8 cellular contexts compared by ENCODE assay signal in the genomic region with DNA sequence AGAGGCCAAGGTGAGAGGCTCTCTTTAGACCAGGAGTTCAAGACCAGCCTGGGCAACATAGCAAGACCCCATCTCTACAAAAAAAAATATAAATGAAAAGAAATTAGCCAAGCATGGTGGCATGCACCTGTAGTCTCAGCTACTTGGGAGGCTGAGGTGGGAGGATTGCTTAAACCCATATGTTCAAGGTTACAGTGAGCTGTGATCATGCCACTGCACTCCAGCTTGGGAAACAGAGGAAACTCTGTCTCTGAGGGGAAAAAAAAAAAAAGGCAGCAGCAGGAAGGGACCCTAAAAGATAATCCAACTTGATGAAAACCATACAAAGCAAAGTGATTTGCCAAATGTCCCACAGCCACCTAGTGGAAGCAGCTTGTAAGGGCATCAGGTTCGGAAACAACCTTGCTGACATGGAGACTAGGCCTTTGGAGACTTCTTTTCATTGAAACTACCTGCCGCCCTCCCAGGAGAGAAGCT. TPM values are rescaled to one million over a fixed set of nuclear protein-coding genes. Genes with fewer than 3 reads are reported as not detected.
A peak's percentile ranks its signal among the peaks of the same experiment; 100 is the strongest.
DNase-seq lines count a peak whose midpoint lies in the region; ATAC-seq, FAIRE-seq and TF ChIP-seq lines count a peak whose summit lies in the region.

No MANE protein-coding gene starts in this region.

- in situ Hi-C loops in GM12878 (cut with MboI): no loop called here

- TF ChIP-seq RAD21 in GM12878 (IDR thresholded peaks at IDR 0.05; ENCODE audit: insufficient read depth, low read depth, low read length): peak; percentile 54

- H3K4me3 ChIP-seq in cardiac muscle cell: no peak overlapping the region
- H3K4me3 ChIP-seq in GM12878: no peak overlapping the region

- SMC1A ChIA-PET in GM12878 (lab: Charles Lee; ENCODE audit: uncharacterized antibody, unreplicated experiment): interaction anchor here (0.7 to 2.5 kb wide), 16 partner anchors 9 to 560 kb away, joined by 3 to 24 read pairs (median 4); a partner anchor contains a TSS

- no TSS peak for BruUV-seq in GM12878 (replicated peaks; lab: Mats Ljungman, UMichigan)

- H3K27ac ChIP-seq in cardiac muscle cell (peak overlapping the region; percentile 34), GM12878 (ENCODE audit: control insufficient read depth, insufficient read depth) (no peak overlapping the region)

- no peaks in the 10 kb centered on the region for H3K9me3 Mint-ChIP-seq in stimulated activated effector memory CD8-positive, alpha-beta T cell treated with anti-CD3 and anti-CD28 coated beads, Interleukin-12 subunit alpha, Interleukin-12 subunit beta, amount 100 ng/mL, for 72 hours

- no peaks in the 10 kb centered on the region for H3K4me1 ChIP-seq in cardiac muscle cell (ENCODE audit: low read depth)
- no peaks in the 10 kb centered on the region for H3K4me1 ChIP-seq in GM12878 (ENCODE audit: control insufficient read depth, insufficient read depth, low read length)

- TF ChIP-seq POLR2A in GM12878 (IDR thresholded peaks at IDR 0.05; ENCODE audit: low read depth, low read length): no peak

- DNase-seq in cardiac muscle cell (ENCODE audit: low read depth in 1 of 2, low spot score in 1 of 2): peak; percentile 57 to 68
- DNase-seq in Right ventricle myocardium inferior (ENCODE audit: missing footprints): no peak
- peak; percentile 34 for DNase-seq in HTR-8/SVneo (ENCODE audit: insufficient read length, low spot score)
- DNase-seq in T-helper 1 cell: peak in 4 of 5 donors; percentile 22 to 57 (median 30)
- no peak for DNase-seq in GM12878 (ENCODE audit: low read depth, low spot score)
- DNase-seq in left colon: peak in 1 of 2 donors; percentile 22
- peak; percentile 9 to 69 for DNase-seq in stimulated activated effector memory CD8-positive, alpha-beta T cell treated with anti-CD3 and anti-CD28 coated beads, Interleukin-12 subunit alpha, Interleukin-12 subunit beta, amount 100 ng/mL, for 72 hours (ENCODE audit: low spot score in 2 of 2)

- H3K36me3 ChIP-seq in cardiac muscle cell (peaks cover 38% of the 10 kb centered on the region), GM12878 (ENCODE audit: control insufficient read depth in 2 of 2, insufficient read depth in 2 of 2, low read length in 1 of 2) (peaks cover 0 to 15% of the 10 kb centered on the region in 2 experiments; a peak in 1 of 4 replicates)

- H3K27me3 ChIP-seq in cardiac muscle cell (no peaks in the 10 kb centered on the region), GM12878 (replicated peaks in 1 of 2; ENCODE audit: control insufficient read depth in 2 of 2, insufficient read depth in 2 of 2, low read length in 1 of 2) (no peaks in the 10 kb centered on the region)

- RAD21 ChIA-PET in GM12878 (lab: Charles Lee; ENCODE audit: unreplicated experiment): interaction anchor here (0.7 to 1.6 kb wide), 6 partner anchors 16 to 493 kb away, joined by 3 to 8 read pairs (median 3); a partner anchor contains a TSS

- H2AFZ ChIP-seq in GM12878 (ENCODE audit: control insufficient read depth, low read depth, low read length): no peak overlapping the region

- H3K4me3 Mint-ChIP-seq in stimulated activated effector memory CD8-positive, alpha-beta T cell treated with anti-CD3 and anti-CD28 coated beads, Interleukin-12 subunit alpha, Interleukin-12 subunit beta, amount 100 ng/mL, for 72 hours: no peak overlapping the region

- CTCF ChIA-PET in GM12878 (lab: Yijun Ruan, JAX): interaction anchor here (0.6 to 3.0 kb wide), 17 partner anchors 9 to 576 kb away, joined by 3 to 32 read pairs (median 4); a partner anchor contains a TSS

- H4K20me1 ChIP-seq in GM12878 (ENCODE audit: control insufficient read depth, insufficient read depth): no peaks in the 10 kb centered on the region

- no peak for FAIRE-seq in HTR-8/SVneo (lab: Jason Lieb, UNC)
- FAIRE-seq in GM12878 (lab: Jason Lieb, UNC): peak; percentile 85

- peaks cover 6% of the 10 kb centered on the region for H3K4me1 Mint-ChIP-seq in stimulated activated effector memory CD8-positive, alpha-beta T cell treated with anti-CD3 and anti-CD28 coated beads, Interleukin-12 subunit alpha, Interleukin-12 subunit beta, amount 100 ng/mL, for 72 hours

- TF ChIP-seq EP300 in GM12878 (IDR thresholded peaks at IDR 0.05; ENCODE audit: borderline replicate concordance in 1 of 2, control insufficient read depth in 1 of 2, low read depth in 2 of 2, low read length in 2 of 2): no peak

- POLR2A ChIA-PET in GM12878 (lab: Charles Lee): interaction anchor here (0.6 to 1.5 kb wide), 4 partner anchors 15 to 735 kb away, joined by 3 to 4 read pairs (median 4); a partner anchor contains a TSS

- H3K79me2 ChIP-seq in GM12878 (ENCODE audit: control insufficient read depth, insufficient read depth, low read length): no peaks in the 10 kb centered on the region

- intact Hi-C loops in Right ventricle myocardium inferior (cut with DNase I): no loop called here
- intact Hi-C loops in GM12878 (cut with micrococcal nuclease; ENCODE audit: unreplicated experiment): loop anchor here (1.0 to 2.0 kb wide), 2 partner anchors 136 to 493 kb away; no protein-coding TSS in a partner anchor
- intact Hi-C loops in left colon (cut with DNase I, micrococcal nuclease): no loop called here

- 60% methylated on average over 2 of the region's 2 CpGs for WGBS in GM12878 (ENCODE audit: insufficient coverage, insufficient replicate concordance, low lambda C conversion rate, missing lambda C conversion rate)

- H3K9me3 ChIP-seq in cardiac muscle cell (ENCODE audit: low read depth) (no peaks in the 10 kb centered on the region), GM12878 (replicated peaks; ENCODE audit: control insufficient read depth, insufficient read depth, low read length) (no peaks in the 10 kb centered on the region)

- H3K36me3 Mint-ChIP-seq in stimulated activated effector memory CD8-positive, alpha-beta T cell treated with anti-CD3 and anti-CD28 coated beads, Interleukin-12 subunit alpha, Interleukin-12 subunit beta, amount 100 ng/mL, for 72 hours: peaks cover 100% of the 10 kb centered on the region

- no peak overlapping the region for H3K9ac ChIP-seq in GM12878 (ENCODE audit: control insufficient read depth, insufficient read depth, low read length)

- peak; percentile 86 for TF ChIP-seq CTCF in cardiac muscle cell (IDR thresholded peaks at IDR 0.05; ENCODE audit: low read depth, low read length)
- peak; percentile 63 to 83 (median 81) for TF ChIP-seq CTCF in GM12878 (IDR thresholded peaks at IDR 0.05 in 2 of 3, conservative IDR thresholded peaks at IDR 0.05 in 1 of 3; ENCODE audit: control insufficient read depth in 2 of 3, extremely low read depth in 1 of 3, insufficient read depth in 1 of 3, low read depth in 3 of 3, low read length in 3 of 3)

- no peak overlapping the region for H3K4me2 ChIP-seq in GM12878 (ENCODE audit: control insufficient read depth, insufficient read depth)

- ATAC-seq in Right ventricle myocardium inferior: no peak
- ATAC-seq in GM12878: peak; percentile 82
- peak; percentile 74 for ATAC-seq in left colon
- peak; percentile 67 for ATAC-seq in stimulated activated effector memory CD8-positive, alpha-beta T cell treated with anti-CD3 and anti-CD28 coated beads, Interleukin-12 subunit alpha, Interleukin-12 subunit beta, amount 100 ng/mL, for 72 hours
- ATAC-seq in HG03139 (IDR thresholded peaks at IDR 0.05; ENCODE audit: unreplicated experiment): no peak

- peak overlapping the region; percentile 60 for H3K27ac Mint-ChIP-seq in stimulated activated effector memory CD8-positive, alpha-beta T cell treated with anti-CD3 and anti-CD28 coated beads, Interleukin-12 subunit alpha, Interleukin-12 subunit beta, amount 100 ng/mL, for 72 hours

RNA-seq across cellular contexts. Expression of a gene that starts 15.6 kb away (rescaled TPM):
- total RNA-seq in cardiac muscle cell (4.5 and 4.6 TPM in 2 replicates), Right ventricle myocardium inferior (2.9 TPM), GM12878 (2014; rRNA removed) (2.0 and 3.3 TPM in 2 replicates), GM12878 (2014; rRNA removed; fragmentation: Illumina TruSeq; extraction: Trizol) (2.5 and 2.8 TPM in 2 replicates), GM12878 (2021) (1.5 and 1.9 TPM in 2 replicates), left colon (100 to 1,000 TPM in 1 of 2 donors, 10 to 100 TPM in 1; 76.8 to 113 TPM)
- polyA plus RNA-seq in cardiac muscle cell (4.6 and 5.6 TPM in 2 replicates), GM12878 (2011; rRNA removed) (0.68 and 0.78 TPM in 2 replicates), GM12878 (2014; fragmentation: Illumina TruSeq; extraction: Trizol) (2.8 and 3.4 TPM in 2 replicates), GM12878 (2014; fragmentation: Nextera tagmentation; extraction: Ambion mirVana) (1 to 10 TPM; 1.0 to 1.2 TPM), GM12878 (2014; rRNA removed) (1.4 and 1.6 TPM in 2 replicates), GM12878 (2016; fragmentation: Nextera tagmentation; extraction: Ambion mirVana) (1 to 10 TPM; 1.4 to 2.0 TPM)
- total RNA-seq in GM12878 (2013; cell fraction: nucleolus; rRNA removed): 3.4 and 4.6 TPM in 2 replicates
- 1.5 TPM for polyA plus RNA-seq in GM12878 (2011; ENCODE audit: low read depth)
- 0.42 and 0.51 TPM in 2 replicates for polyA plus RNA-seq in GM12878 (2011; cell fraction: cytosol; rRNA removed)
- polyA plus RNA-seq in GM12878 (2011; cell fraction: nucleus; rRNA removed): 0.52 and 0.64 TPM in 2 replicates
- polyA plus RNA-seq in GM12878 (2012): 1.2 and 1.4 TPM in 2 replicates
- 0.36 and 0.95 TPM in 2 replicates for polyA minus RNA-seq in GM12878 (2011; rRNA and poly(A)+ RNA removed)
- not detected in 2 replicates for polyA minus RNA-seq in GM12878 (2011; cell fraction: cytosol; rRNA and poly(A)+ RNA removed)
- polyA minus RNA-seq in GM12878 (2011; cell fraction: nucleus; rRNA and poly(A)+ RNA removed): 0.24 and 1.1 TPM in 2 replicates

RNA-seq across cellular contexts. Expression of a gene that starts 16.4 kb away (rescaled TPM):
- total RNA-seq in cardiac muscle cell (34.8 and 96.1 TPM in 2 replicates), Right ventricle myocardium inferior (123 TPM), GM12878 (2014; rRNA removed) (20.1 and 23.4 TPM in 2 replicates), GM12878 (2014; rRNA removed; fragmentation: Illumina TruSeq; extraction: Trizol) (21.1 and 24.0 TPM in 2 replicates), GM12878 (2021) (98.1 and 104 TPM in 2 replicates), left colon (10 to 100 TPM; 79.9 to 85.2 TPM)
- polyA plus RNA-seq in cardiac muscle cell (182 and 249 TPM in 2 replicates), GM12878 (2011; rRNA removed) (139 and 198 TPM in 2 replicates), GM12878 (2014; fragmentation: Illumina TruSeq; extraction: Trizol) (292 and 414 TPM in 2 replicates), GM12878 (2014; fragmentation: Nextera tagmentation; extraction: Ambion mirVana) (10 to 100 TPM; 76.0 to 98.7 TPM), GM12878 (2014; rRNA removed) (142 and 181 TPM in 2 replicates), GM12878 (2016; fragmentation: Nextera tagmentation; extraction: Ambion mirVana) (100 to 1,000 TPM; 198 to 230 TPM)
- 34.5 and 42.7 TPM in 2 replicates for total RNA-seq in GM12878 (2013; cell fraction: nucleolus; rRNA removed)
- polyA plus RNA-seq in GM12878 (2011; ENCODE audit: low read depth): 121 TPM
- polyA plus RNA-seq in GM12878 (2011; cell fraction: cytosol; rRNA removed): 37.0 and 48.8 TPM in 2 replicates
- polyA plus RNA-seq in GM12878 (2011; cell fraction: nucleus; rRNA removed): 65.8 and 101 TPM in 2 replicates
- polyA plus RNA-seq in GM12878 (2012): 129 and 161 TPM in 2 replicates
- polyA minus RNA-seq in GM12878 (2011; rRNA and poly(A)+ RNA removed): 51.1 and 78.9 TPM in 2 replicates
- 16.0 and 28.8 TPM in 2 replicates for polyA minus RNA-seq in GM12878 (2011; cell fraction: cytosol; rRNA and poly(A)+ RNA removed)
- polyA minus RNA-seq in GM12878 (2011; cell fraction: nucleus; rRNA and poly(A)+ RNA removed): 22.0 and 41.7 TPM in 2 replicates

RNA-seq across cellular contexts. Expression of a gene that starts 58.8 kb away (rescaled TPM):
- 6.1 and 10.2 TPM in 2 replicates for total RNA-seq in cardiac muscle cell
- polyA plus RNA-seq in cardiac muscle cell: 12.1 and 16.2 TPM in 2 replicates
- 6.7 TPM for total RNA-seq in Right ventricle myocardium inferior
- total RNA-seq in GM12878 (2013; cell fraction: nucleolus; rRNA removed): 147 and 156 TPM in 2 replicates
- total RNA-seq in GM12878 (2014; rRNA removed): 7.1 and 10.9 TPM in 2 replicates
- total RNA-seq in GM12878 (2014; rRNA removed; fragmentation: Illumina TruSeq; extraction: Trizol): 8.4 and 9.3 TPM in 2 replicates
- total RNA-seq in GM12878 (2021): 5.4 and 6.2 TPM in 2 replicates
- polyA plus RNA-seq in GM12878 (2011; ENCODE audit: low read depth): 2.9 TPM
- 7.6 and 13.1 TPM in 2 replicates for polyA plus RNA-seq in GM12878 (2011; rRNA removed)
- polyA plus RNA-seq in GM12878 (2011; cell fraction: cytosol; rRNA removed): 1.8 and 2.1 TPM in 2 replicates
- 9.0 and 11.1 TPM in 2 replicates for polyA plus RNA-seq in GM12878 (2011; cell fraction: nucleus; rRNA removed)
- polyA plus RNA-seq in GM12878 (2012): 4.2 and 5.2 TPM in 2 replicates
- 4.8 and 6.5 TPM in 2 replicates for polyA plus RNA-seq in GM12878 (2014; fragmentation: Illumina TruSeq; extraction: Trizol)
- polyA plus RNA-seq in GM12878 (2014; fragmentation: Nextera tagmentation; extraction: Ambion mirVana): 1 to 10 TPM; 1.7 to 2.3 TPM
- polyA plus RNA-seq in GM12878 (2014; rRNA removed): 3.7 and 5.0 TPM in 2 replicates
- polyA plus RNA-seq in GM12878 (2016; fragmentation: Nextera tagmentation; extraction: Ambion mirVana): 1 to 10 TPM; 5.5 to 6.4 TPM
- 7.9 and 8.2 TPM in 2 replicates for polyA minus RNA-seq in GM12878 (2011; rRNA and poly(A)+ RNA removed)
- polyA minus RNA-seq in GM12878 (2011; cell fraction: cytosol; rRNA and poly(A)+ RNA removed): 1.8 and 2.0 TPM in 2 replicates
- polyA minus RNA-seq in GM12878 (2011; cell fraction: nucleus; rRNA and poly(A)+ RNA removed): 16.9 and 29.5 TPM in 2 replicates
- total RNA-seq in left colon: 10 to 100 TPM; 21.1 to 22.7 TPM

Comparison
In these comparisons a context has a peak if more than half of its experiments do, and no peak if none do; other contexts are left out.
1. DNase-seq: peak in cardiac muscle cell (2 of 2), HTR-8/SVneo (single experiment), T-helper 1 cell (4 of 5) and stimulated activated effector memory CD8-positive, alpha-beta T cell treated with anti-CD3 and anti-CD28 coated beads, Interleukin-12 subunit alpha, Interleukin-12 subunit beta, amount 100 ng/mL, for 72 hours (2 of 2); none in Right ventricle myocardium inferior (single experiment) and GM12878 (single experiment).
2. ATAC-seq: peak in GM12878 (single experiment), left colon (single experiment) and stimulated activated effector memory CD8-positive, alpha-beta T cell treated with anti-CD3 and anti-CD28 coated beads, Interleukin-12 subunit alpha, Interleukin-12 subunit beta, amount 100 ng/mL, for 72 hours (single experiment); none in Right ventricle myocardium inferior (single experiment) and HG03139 (single experiment).
3. RNA of a gene that starts 15.6 kb away (total RNA-seq): 76.8 to 113 TPM in left colon; 4.5 to 4.6 TPM in cardiac muscle cell, 2.9 TPM in Right ventricle myocardium inferior (single experiment) and 1.5 to 4.6 TPM in GM12878; every median in the first group is over 10 times any median in the second.